ENCODE assay signal across 8 cellular contexts in the genomic region with DNA sequence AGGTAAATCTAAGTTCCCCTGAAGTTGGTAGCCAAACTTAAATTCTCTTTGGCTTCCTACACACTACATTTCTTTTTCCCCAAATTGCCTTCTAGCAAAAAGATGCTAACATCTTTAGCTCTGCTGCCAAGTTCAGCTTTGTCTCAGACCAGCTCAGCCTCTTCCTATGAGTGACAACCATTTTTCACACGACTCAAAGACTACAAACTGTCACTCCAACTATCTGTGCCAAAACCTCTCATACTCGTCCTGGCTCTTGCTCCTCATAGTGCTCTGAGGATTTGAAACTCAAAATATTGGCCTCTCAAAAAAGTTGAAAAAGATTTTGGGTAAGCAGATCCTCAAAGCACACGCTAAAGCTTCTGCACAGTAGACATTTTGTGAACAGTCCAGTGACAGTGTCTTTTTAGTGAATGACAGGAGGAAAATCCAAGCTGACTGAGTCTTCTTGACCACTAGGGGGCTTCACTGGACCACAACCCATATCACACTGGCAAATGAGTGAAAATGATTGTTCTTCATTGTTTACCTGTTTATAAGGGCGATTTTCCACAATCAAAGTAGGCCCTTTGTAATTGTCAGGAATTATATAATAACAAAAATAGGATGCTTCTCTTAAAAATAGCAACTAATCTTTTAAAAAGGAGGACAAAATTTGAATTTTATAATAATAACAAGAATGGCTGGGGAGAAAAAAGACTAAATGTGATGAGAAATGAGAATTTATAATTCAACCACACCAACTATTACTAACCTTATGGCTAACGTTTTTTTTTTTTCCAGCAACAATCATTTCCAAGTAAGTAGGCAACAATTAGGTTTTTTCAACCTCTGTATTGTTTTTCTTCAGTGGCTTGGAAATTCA.
DNase-seq lines count a peak whose midpoint lies in the region; ATAC-seq and TF ChIP-seq lines count a peak whose summit lies in the region.

No MANE protein-coding gene starts in this region.

- no peak overlapping the region for H3K27ac ChIP-seq in CD8-positive, alpha-beta memory T cell (ENCODE audit: low read depth, low read length)
- H3K27ac ChIP-seq in RWPE1 (no peak overlapping the region), tibial nerve (peak overlapping the region in 2 of 4 donors; percentile 7 to 20)

- CTCF ChIA-PET in CD8-positive, alpha-beta memory T cell (lab: Charles Lee), result interaction anchor here (1.2 to 1.5 kb wide), 3 partner anchors 9 to 372 kb away, joined by 3 to 6 read pairs (median 4); no protein-coding TSS in a partner anchor
- CTCF ChIA-PET in RWPE1 (lab: Yijun Ruan, JAX), result interaction anchor here (0.6 to 1.1 kb wide), 6 partner anchors 16 to 85 kb away, joined by 3 to 8 read pairs (median 4); no protein-coding TSS in a partner anchor

- DNase-seq in CD8-positive, alpha-beta memory T cell, result peak in 2 of 5 donors; percentile 22 to 24
- DNase-seq in Kasumi-1 (lab: John Stamatoyannopoulos, UW) (peak; percentile 85 to 89), RWPE1 (ENCODE audit: low spot score) (peak; percentile 38), cardiac fibroblast (ENCODE audit: low read depth in 2 of 2) (peak; percentile 63 to 68), kidney tubule cell (ENCODE audit: low spot score) (peak; percentile 50), tibial nerve (ENCODE audit: low spot score in 2 of 2) (peak in 1 of 2 donors; percentile 22)
- DNase-seq in effector CD4-positive, alpha-beta T cell, result no peak

- H3K36me3 Mint-ChIP-seq in CD8-positive, alpha-beta memory T cell, result peaks cover 9 to 86% (median 22%) of the 10 kb centered on the region in 3 donors

- H3K27me3 ChIP-seq in CD8-positive, alpha-beta memory T cell (ENCODE audit: insufficient read depth, low read length, poor library complexity, severe bottlenecking), result no peaks in the 10 kb centered on the region
- no peaks in the 10 kb centered on the region for H3K27me3 ChIP-seq in tibial nerve

- no peak for TF ChIP-seq EP300 in tibial nerve (IDR thresholded peaks at IDR 0.05)

- H3K27ac Mint-ChIP-seq in CD8-positive, alpha-beta memory T cell, result peak overlapping the region; percentile 7 to 96 (median 53)

- H3K4me1 ChIP-seq in CD8-positive, alpha-beta memory T cell (ENCODE audit: insufficient read depth, low read length), result no peaks in the 10 kb centered on the region
- H3K4me1 ChIP-seq in tibial nerve, result peaks cover 0 to 8% (median 0%) of the 10 kb centered on the region in 4 donors

- no peaks in the 10 kb centered on the region for H3K27me3 Mint-ChIP-seq in CD8-positive, alpha-beta memory T cell

- H3K4me1 Mint-ChIP-seq in CD8-positive, alpha-beta memory T cell, result peaks cover 8 to 16% (median 15%) of the 10 kb centered on the region in 3 donors

- H3K36me3 ChIP-seq in CD8-positive, alpha-beta memory T cell (ENCODE audit: insufficient read depth, low read length), result peaks cover 67% of the 10 kb centered on the region
- peaks cover 0 to 8% (median 0%) of the 10 kb centered on the region in 3 donors for H3K36me3 ChIP-seq in tibial nerve

- WGBS in tibial nerve, 2 donors, result 12 to 16% methylated on average over 5 of the region's 5 CpGs

- TF ChIP-seq CTCF in RWPE1 (conservative IDR thresholded peaks at IDR 0.05; ENCODE audit: low read depth) (peak; percentile 78), cardiac fibroblast (IDR thresholded peaks at IDR 0.05; ENCODE audit: low read depth, low read length) (peak; percentile 76), tibial nerve (IDR thresholded peaks at IDR 0.05) (peak; percentile 70 to 81 (median 78))

- H3K9me3 ChIP-seq in CD8-positive, alpha-beta memory T cell (ENCODE audit: low read length), result no peaks in the 10 kb centered on the region
- no peaks in the 10 kb centered on the region for H3K9me3 ChIP-seq in tibial nerve

- POLR2A ChIA-PET in CD8-positive, alpha-beta memory T cell (lab: Charles Lee), result no interaction called here
- POLR2A ChIA-PET in RWPE1 (lab: Yijun Ruan, JAX; ENCODE audit: low non-redundant PET), result no interaction called here

- peak; percentile 51 for ATAC-seq in GM19043 (IDR thresholded peaks at IDR 0.05; ENCODE audit: low read depth, unreplicated experiment)

- TF ChIP-seq POLR2A in tibial nerve (IDR thresholded peaks at IDR 0.05), result no peak

- no peaks in the 10 kb centered on the region for H3K9me3 Mint-ChIP-seq in CD8-positive, alpha-beta memory T cell

- no peak overlapping the region for H3K4me3 Mint-ChIP-seq in CD8-positive, alpha-beta memory T cell

- no peak overlapping the region for H3K4me3 ChIP-seq in CD8-positive, alpha-beta memory T cell (ENCODE audit: low read length)
- H3K4me3 ChIP-seq in cardiac fibroblast (replicated peaks in 1 of 2; ENCODE audit: low read depth in 2 of 2, low read length in 2 of 2) (no peak overlapping the region), tibial nerve (no peak overlapping the region)
